Comparison of ENCODE assay signal across 8 cellular contexts in genomic region chr2:45008296-45009129, GRCh38. TPM values are rescaled to one million over a fixed set of nuclear protein-coding genes. Genes with fewer than 3 reads are reported as not detected.
DNase-seq lines count a peak whose midpoint lies in the region; ATAC-seq and TF ChIP-seq lines count a peak whose summit lies in the region.

No MANE protein-coding gene starts in this region.

- in situ Hi-C loops in astrocyte of the cerebellum (cut with HindIII; ENCODE audit: low sequenced_read_pairs), result no loop called here

- POLR2A ChIA-PET in CD4-positive, alpha-beta T cell (lab: Charles Lee), result no interaction called here

- H3K27me3 Mint-ChIP-seq in CD4-positive, alpha-beta T cell, result peaks cover 75% of the 10 kb centered on the region
- H3K27me3 Mint-ChIP-seq in IgD-negative memory B cell, result peaks cover 74% of the 10 kb centered on the region

- ATAC-seq in CD4-positive, alpha-beta T cell (ENCODE audit: poor library complexity), result no peak
- ATAC-seq in left colon, result peak; percentile 20
- no peak for ATAC-seq in GM21390 (IDR thresholded peaks at IDR 0.05; ENCODE audit: unreplicated experiment)

- no peaks in the 10 kb centered on the region for H3K9me3 ChIP-seq in CD4-positive, alpha-beta T cell (ENCODE audit: control insufficient read depth, low read length)
- no peaks in the 10 kb centered on the region for H3K9me3 ChIP-seq in tibial nerve

- no peak for TF ChIP-seq EP300 in tibial nerve (IDR thresholded peaks at IDR 0.05)

- no peaks in the 10 kb centered on the region for H3K36me3 ChIP-seq in tibial nerve

- no peak overlapping the region for H3K27ac Mint-ChIP-seq in CD4-positive, alpha-beta T cell
- H3K27ac Mint-ChIP-seq in IgD-negative memory B cell, result no peak overlapping the region

- no peak for DNase-seq in CD4-positive, alpha-beta T cell
- DNase-seq in astrocyte of the cerebellum (ENCODE audit: low read depth), result no peak
- no peak for DNase-seq in left colon
- no peak for DNase-seq in tibial nerve (ENCODE audit: low spot score in 2 of 2)
- no peak for DNase-seq in stimulated activated CD4-positive, alpha-beta T cell treated with anti-CD3 and anti-CD28 coated beads, Interleukin-4, amount 100 ng/mL, for 24 hours
- DNase-seq in pons (ENCODE audit: low spot score), result no peak

- no peak for TF ChIP-seq CTCF in CD4-positive, alpha-beta T cell (IDR thresholded peaks at IDR 0.05)
- no peak for TF ChIP-seq CTCF in astrocyte of the cerebellum (IDR thresholded peaks at IDR 0.05; ENCODE audit: low read depth, low read length, missing control alignments)
- TF ChIP-seq CTCF in tibial nerve (IDR thresholded peaks at IDR 0.05), result no peak

- H3K36me3 Mint-ChIP-seq in CD4-positive, alpha-beta T cell (ENCODE audit: low read depth), result no peaks in the 10 kb centered on the region
- peaks cover 3% of the 10 kb centered on the region for H3K36me3 Mint-ChIP-seq in IgD-negative memory B cell

- WGBS in tibial nerve, 2 donors, result 13 to 29% methylated on average over 32 to 52 of the region's 75 CpGs

- H3K27ac ChIP-seq in CD4-positive, alpha-beta T cell (ENCODE audit: low read depth, low read length), result no peak overlapping the region
- no peak overlapping the region for H3K27ac ChIP-seq in tibial nerve

- no peaks in the 10 kb centered on the region for H3K9me3 Mint-ChIP-seq in CD4-positive, alpha-beta T cell
- H3K9me3 Mint-ChIP-seq in IgD-negative memory B cell, result no peaks in the 10 kb centered on the region

- H3K27me3 ChIP-seq in CD4-positive, alpha-beta T cell (ENCODE audit: control insufficient read depth, insufficient read depth, low read length), result peaks cover 94% of the 10 kb centered on the region
- peaks cover 0 to 96% of the 10 kb centered on the region in 2 donors for H3K27me3 ChIP-seq in tibial nerve

- peak overlapping the region; percentile 60 for H3K4me3 Mint-ChIP-seq in CD4-positive, alpha-beta T cell
- H3K4me3 Mint-ChIP-seq in IgD-negative memory B cell, result peak overlapping the region; percentile 33 to 85 (median 73)

- TF ChIP-seq POLR2A in tibial nerve (IDR thresholded peaks at IDR 0.05), result no peak

- H3K4me3 ChIP-seq in astrocyte of the cerebellum (ENCODE audit: low read depth, low read length) (peak overlapping the region; percentile 21), tibial nerve (peak overlapping the region; percentile 15 to 54 (median 32))

- CTCF ChIA-PET in CD4-positive, alpha-beta T cell (lab: Charles Lee), result no interaction called here

- intact Hi-C loops in CD4-positive, alpha-beta T cell (cut with DNase I, micrococcal nuclease), result no loop called here
- intact Hi-C loops in left colon (cut with DNase I, micrococcal nuclease), result no loop called here

- H3K4me1 ChIP-seq in tibial nerve, result peaks cover 0 to 82% (median 21%) of the 10 kb centered on the region in 4 donors

- peaks cover 25% of the 10 kb centered on the region for H3K4me1 Mint-ChIP-seq in CD4-positive, alpha-beta T cell (ENCODE audit: low read depth)
- H3K4me1 Mint-ChIP-seq in IgD-negative memory B cell, result peaks cover 8 to 19% (median 13%) of the 10 kb centered on the region in 3 donors

RNA-seq across cellular contexts. Expression of gene SIX2, which starts 0.7 kb away (rescaled TPM):
- total RNA-seq in CD4-positive, alpha-beta T cell, result not detected
- not detected for polyA plus RNA-seq in IgD-negative memory B cell
- total RNA-seq in left colon (not detected), tibial nerve (1 to 10 TPM in 3 of 4 donors, under 1 TPM in 1; 0.87 to 4.9 (median 2.5) TPM)
